In genomic region chr1:119327436-119328155, GRCh38 we compare ENCODE assay signal across 8 cellular contexts. TPM values are rescaled to one million over a fixed set of nuclear protein-coding genes. Genes with fewer than 3 reads are reported as not detected.
DNase-seq lines count a peak whose midpoint lies in the region; ATAC-seq and FAIRE-seq lines count a peak whose summit lies in the region.

No MANE protein-coding gene starts in this region.

- H3K36me3 ChIP-seq in adipocyte (ENCODE audit: control insufficient read depth, insufficient read depth, low read length, severe bottlenecking), result no peaks in the 10 kb centered on the region
- H3K36me3 ChIP-seq in iPS DF 6.9 (ENCODE audit: control insufficient read depth, insufficient read depth, low read length), result no peaks in the 10 kb centered on the region

- H3K4me1 ChIP-seq in adipocyte (ENCODE audit: control insufficient read depth, insufficient read depth, low read length) (peaks cover 9% of the 10 kb centered on the region), iPS DF 6.9 (ENCODE audit: control insufficient read depth, insufficient read depth, low read length) (peaks cover 11% of the 10 kb centered on the region)

- in situ Hi-C loops in ACHN (cut with HindIII; ENCODE audit: low pct_ligation_motif_present, low pct_unique_long_range_greater_than_20kb, low sequenced_read_pairs), result no loop called here

- WGBS in iPS DF 6.9 (ENCODE audit: insufficient coverage, insufficient read length), result no CpG with 5 or more reads among the region's 34 CpGs

- H3K9me3 ChIP-seq in adipocyte (ENCODE audit: control insufficient read depth, low read length) (no peaks in the 10 kb centered on the region), iPS DF 6.9 (ENCODE audit: control insufficient read depth, insufficient read depth, low read length) (no peaks in the 10 kb centered on the region)

- H3K4me3 ChIP-seq in adipocyte (ENCODE audit: low read length), result peak overlapping the region; percentile 65
- H3K4me3 ChIP-seq in iPS DF 6.9 (ENCODE audit: low read length), result peak overlapping the region; percentile 37; the same call in 1 of the 2 replicates

- H3K9ac ChIP-seq in adipocyte (ENCODE audit: low read length), result peak overlapping the region; percentile 49

- intact Hi-C loops in sciatic nerve (cut with DNase I), result no loop called here

- H3K27ac ChIP-seq in iPS DF 6.9 (ENCODE audit: low read length), result no peak overlapping the region

- ATAC-seq in sciatic nerve (peak; percentile 66), GM21717 (IDR thresholded peaks at IDR 0.05; ENCODE audit: unreplicated experiment) (no peak)

- DNase-seq in ACHN, result peak; percentile 39
- DNase-seq in GM19239 (ENCODE audit: insufficient read length, low spot score), result peak; percentile 18
- DNase-seq in NCI-H748 (lab: John Stamatoyannopoulos, UW; ENCODE audit: unreplicated experiment), result peak; percentile 73
- peak; percentile 36 for DNase-seq in adipocyte (ENCODE audit: low read depth)
- peak; percentile 47 for DNase-seq in iPS DF 6.9 (ENCODE audit: low read depth, low spot score)
- DNase-seq in sciatic nerve (ENCODE audit: low spot score), result peak; percentile 63
- no peak for DNase-seq in amniotic stem cell (lab: John Stamatoyannopoulos, UW)

- H3K27me3 ChIP-seq in adipocyte (replicated peaks; ENCODE audit: control insufficient read depth, insufficient read depth, low read length) (no peaks in the 10 kb centered on the region), iPS DF 6.9 (ENCODE audit: control insufficient read depth, insufficient read depth, low read length) (no peaks in the 10 kb centered on the region)

- FAIRE-seq in GM19239 (lab: Jason Lieb, UNC), result no peak

RNA-seq across cellular contexts. Expression of gene HAO2, which starts 41.0 kb away (rescaled TPM):
- total RNA-seq in sciatic nerve, result not detected
